10 cellular contexts compared by ENCODE assay signal in the genomic region with DNA sequence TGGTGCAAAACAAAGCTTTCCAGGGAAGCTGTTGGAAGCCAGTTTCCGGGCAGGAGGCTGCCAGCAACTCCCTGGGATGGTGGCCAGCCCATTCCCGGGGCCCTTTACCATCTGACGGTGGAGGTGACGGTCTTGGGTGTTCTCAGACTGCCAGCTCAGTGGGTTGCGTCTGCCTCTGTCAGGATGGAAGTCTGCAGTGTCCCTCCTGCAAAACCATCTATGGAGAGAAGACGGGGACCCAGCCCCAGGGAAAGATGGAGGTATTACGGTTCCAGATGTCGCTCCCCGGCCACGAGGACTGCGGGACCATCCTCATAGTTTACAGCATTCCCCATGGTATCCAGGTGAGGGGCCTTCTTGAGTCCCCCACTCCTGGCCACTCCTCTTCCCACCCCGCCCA. TPM values are rescaled to one million over a fixed set of nuclear protein-coding genes. Genes with fewer than 3 reads are reported as not detected.
"Had no signal": no experiment of that assay in that cellular context is flagged by ENCODE, and none has a peak within 500 bp of the region (broad histone marks: within the 10 kb centered on the region; RNA-seq: fewer than 3 reads in every experiment).

No MANE protein-coding gene starts in this region.

RNA-seq across cellular contexts. Expression of a gene that starts 7.1 kb away (rescaled TPM):
- total RNA-seq: epithelial cell of proximal tubule, frontal cortex had no signal
- polyA plus RNA-seq: endothelial cell of umbilical vein, fibroblast of lung had no signal

RNA-seq across cellular contexts. Expression of a gene that starts 39.9 kb away (rescaled TPM):
- total RNA-seq: dermis blood vessel endothelial cell, epithelial cell of proximal tubule, fibroblast of villous mesenchyme, foreskin keratinocyte, lung microvascular endothelial cell, mesenteric fat pad had no signal
- polyA plus RNA-seq: fibroblast of lung, foreskin keratinocyte, keratinocyte had no signal
